Comparison of ENCODE assay signal across 9 cellular contexts in genomic region chr2:241540766-241541561, GRCh38. TPM values are rescaled to one million over a fixed set of nuclear protein-coding genes. Genes with fewer than 3 reads are reported as not detected.
DNase-seq lines count a peak whose midpoint lies in the region; ATAC-seq, FAIRE-seq and TF ChIP-seq lines count a peak whose summit lies in the region.
"Had no signal": no experiment of that assay in that cellular context is flagged by ENCODE, and none has a peak within 500 bp of the region (broad histone marks: within the 10 kb centered on the region; RNA-seq: fewer than 3 reads in every experiment).

No MANE protein-coding gene starts in this region.

- H3K36me3 ChIP-seq in testis (ENCODE audit: low read depth, missing control alignments): no peaks in the 10 kb centered on the region

- H3K4me1 ChIP-seq in foreskin keratinocyte: no peaks in the 10 kb centered on the region
- peaks cover 10% of the 10 kb centered on the region for H3K4me1 ChIP-seq in testis

- H3K27me3 ChIP-seq in foreskin keratinocyte (peaks cover 19% of the 10 kb centered on the region), testis (no peaks in the 10 kb centered on the region)

- TF ChIP-seq CTCF in GM10266 (IDR thresholded peaks at IDR 0.05; ENCODE audit: control insufficient read depth, insufficient read depth, low read depth, missing control alignments) (no peak), foreskin keratinocyte (conservative IDR thresholded peaks at IDR 0.05) (peak; percentile 26), osteocyte (IDR thresholded peaks at IDR 0.05) (no peak), testis (IDR thresholded peaks at IDR 0.05) (no peak)

- H3K27ac ChIP-seq in foreskin keratinocyte: no peak overlapping the region
- no peak overlapping the region for H3K27ac ChIP-seq in testis
- H3K27ac ChIP-seq: VCaP had no signal

- DNase-seq in GM10266 (ENCODE audit: extremely low spot score): peak; percentile 93
- peak; percentile 38 for DNase-seq in OCI-M1 (lab: John Stamatoyannopoulos, UW)
- DNase-seq in activated gamma-delta T cell treated with Interleukin-2 at 50 U/mL for 16 hours: peak; percentile 47
- DNase-seq in foreskin keratinocyte: peak in 1 of 2 donors; percentile 68
- DNase-seq in osteocyte (ENCODE audit: extremely low spot score, unreplicated experiment): no peak
- DNase-seq in testis: peak; percentile 90
- DNase-seq in HTR-8/SVneo (ENCODE audit: insufficient read length, low spot score): no peak

- no peaks in the 10 kb centered on the region for H3K36me3 Mint-ChIP-seq in osteocyte (ENCODE audit: unreplicated experiment)

- H3K9me3 Mint-ChIP-seq in osteocyte (ENCODE audit: unreplicated experiment): no peaks in the 10 kb centered on the region

- no peaks in the 10 kb centered on the region for H3K27me3 Mint-ChIP-seq in osteocyte (ENCODE audit: unreplicated experiment)

- H3K9me3 ChIP-seq in testis: no peaks in the 10 kb centered on the region

- intact Hi-C loops in testis (cut with DNase I; ENCODE audit: low total_unique reads): no loop called here

- no peak overlapping the region for H3K27ac Mint-ChIP-seq in osteocyte (ENCODE audit: unreplicated experiment)

- ATAC-seq in foreskin keratinocyte (peak; percentile 79), GM19023 (IDR thresholded peaks at IDR 0.05; ENCODE audit: unreplicated experiment) (no peak)

- no peak for FAIRE-seq in HTR-8/SVneo (lab: Jason Lieb, UNC)

- WGBS in testis, 2 donors: 1 to 4% methylated on average over 39 to 67 of the region's 68 CpGs

- H3K4me1 Mint-ChIP-seq in osteocyte (ENCODE audit: unreplicated experiment): peaks cover 12% of the 10 kb centered on the region

- H3K4me3 Mint-ChIP-seq in osteocyte (ENCODE audit: unreplicated experiment): peak overlapping the region; percentile 24

- H3K4me3 ChIP-seq in testis: peak overlapping the region; percentile 39 to 53

- no peak for TF ChIP-seq POLR2A in testis (IDR thresholded peaks at IDR 0.05)

RNA-seq across cellular contexts. Expression of gene BOK, which starts 17.6 kb away (rescaled TPM):
- total RNA-seq in foreskin keratinocyte (36.9 and 46.1 TPM in 2 replicates), osteocyte (45.0 and 47.5 TPM in 2 replicates), testis (10 to 100 TPM; 52.0 to 62.7 TPM)
- polyA plus RNA-seq in foreskin keratinocyte (43.1 and 56.5 TPM in 2 replicates), testis (ENCODE audit: insufficient read depth, low read depth, low replicate concordance) (20.2 TPM)

RNA-seq across cellular contexts. Expression of gene STK25, which starts 32.6 kb away (rescaled TPM):
- total RNA-seq in foreskin keratinocyte (154 and 173 TPM in 2 replicates), osteocyte (197 and 206 TPM in 2 replicates), testis (100 to 1,000 TPM; 224 to 250 TPM)
- polyA plus RNA-seq in foreskin keratinocyte (140 and 158 TPM in 2 replicates), testis (ENCODE audit: insufficient read depth, low read depth, low replicate concordance) (200 TPM)

Comparison
In these comparisons a context has a peak if more than half of its experiments do, and no peak if none do; other contexts are left out.
1. DNase-seq: peak in GM10266 (single experiment), OCI-M1 (single experiment), activated gamma-delta T cell treated with Interleukin-2 at 50 U/mL for 16 hours (single experiment) and testis (single experiment); none in osteocyte (single experiment) and HTR-8/SVneo (single experiment).